ENCODE assay signal across 27 cellular contexts in genomic region chr2:121664086-121664485, GRCh38. TPM values are rescaled to one million over a fixed set of nuclear protein-coding genes. Genes with fewer than 3 reads are reported as not detected.
DNase-seq lines count a peak whose midpoint lies in the region; ATAC-seq, FAIRE-seq and TF ChIP-seq lines count a peak whose summit lies in the region.
"Had no signal": no experiment of that assay in that cellular context is flagged by ENCODE, and none has a peak within 500 bp of the region (broad histone marks: within the 10 kb centered on the region; RNA-seq: fewer than 3 reads in every experiment).

No MANE protein-coding gene starts in this region.

- CTCF ChIA-PET in RWPE1 (lab: Yijun Ruan, JAX), result no interaction called here

- DNase-seq in A172 (ENCODE audit: low spot score), result peak; percentile 24
- peak; percentile 6 for DNase-seq in HCEC 1CT
- DNase-seq in RWPE1 (ENCODE audit: low spot score), result peak; percentile 70
- DNase-seq in foreskin fibroblast, result peak; percentile 15 to 47
- no peak for DNase-seq in SJCRH30
- no peak for DNase-seq in SK-N-DZ (ENCODE audit: low spot score)
- no peak for DNase-seq in frontal cortex (ENCODE audit: low spot score in 2 of 2)
- DNase-seq: activated CD4-positive, alpha-beta T cell treated with anti-CD3 and anti-CD28 coated beads for 36 hours; activated CD8-positive, alpha-beta memory T cell treated with anti-CD3 and anti-CD28 coated beads for 24 hours; activated effector memory CD4-positive, alpha-beta T cell treated with Interleukin-2 at 50 U/mL for 16 hours; activated naive CD8-positive, alpha-beta T cell treated with anti-CD3 and anti-CD28 coated beads, Interleukin-2, amount 10 ng/mL, durations not matched to agents 7 days and 5 days; cerebellar nuclear complex; DMS79; dorsolateral prefrontal cortex; H7; heart left ventricle; NCI-H1092 treated with DMSO at 0.1 percent for 48 hours; NCI-H187; NCI-H2171; NCI-H510A treated with DMSO at 0.1 percent for 48 hours; ovary; stimulated activated CD4-positive, alpha-beta T cell treated with anti-CD3 and anti-CD28 coated beads, Interleukin-2, amount 100 ng/mL, for 48 hours; trophoblast cell had no signal

- H3K27ac ChIP-seq in RWPE1, result no peak overlapping the region
- H3K27ac ChIP-seq in SJCRH30, result no peak overlapping the region
- H3K27ac ChIP-seq: BLaER1, dorsolateral prefrontal cortex, KMS-11, ovary, SJSA1 had no signal

- no peaks in the 10 kb centered on the region for H3K36me3 ChIP-seq in SJCRH30
- H3K36me3 ChIP-seq: ovary had no signal

- H3K4me1 ChIP-seq in SJCRH30, result peaks cover 7% of the 10 kb centered on the region; the same call in 1 of the 2 replicates
- H3K4me1 ChIP-seq: BLaER1 had no signal

- no peaks in the 10 kb centered on the region for H3K27me3 ChIP-seq in SJCRH30
- H3K27me3 ChIP-seq: BLaER1, dorsolateral prefrontal cortex, heart left ventricle, ovary, SJSA1 had no signal

- H3K4me3 ChIP-seq in foreskin fibroblast (ENCODE audit: low read depth in 1 of 2, low read length in 2 of 2), result no peak overlapping the region
- H3K4me3 ChIP-seq in SJCRH30, result no peak overlapping the region
- H3K4me3 ChIP-seq: BLaER1, dorsolateral prefrontal cortex, heart left ventricle, ovary, SJSA1 had no signal

- no peak for TF ChIP-seq CTCF in RWPE1 (conservative IDR thresholded peaks at IDR 0.05; ENCODE audit: low read depth)
- no peak for TF ChIP-seq CTCF in foreskin fibroblast (IDR thresholded peaks at IDR 0.05; ENCODE audit: low read depth, low read length)

- no peak for ATAC-seq in HG03469 (IDR thresholded peaks at IDR 0.05; ENCODE audit: unreplicated experiment)
- ATAC-seq: activated CD4-positive, alpha-beta T cell treated with anti-CD3 and anti-CD28 coated beads for 36 hours had no signal

- no peak for FAIRE-seq in frontal cortex (lab: Jason Lieb, UNC)

- POLR2A ChIA-PET in RWPE1 (lab: Yijun Ruan, JAX; ENCODE audit: low non-redundant PET), result no interaction called here

- H3K9me3 ChIP-seq in SJCRH30 (replicated peaks), result no peaks in the 10 kb centered on the region
- H3K9me3 ChIP-seq: heart left ventricle, ovary, SJSA1 had no signal

RNA-seq across cellular contexts. Expression of gene CLASP1, which starts 14.8 kb away (rescaled TPM):
- 36.6 and 40.6 TPM in 2 replicates for total RNA-seq in A172 (2014; rRNA removed; shearing (Covaris generic))
- 53.0 and 53.8 TPM in 2 replicates for total RNA-seq in SJCRH30 (2014; rRNA removed; shearing (Covaris generic))
- 21.5 and 25.2 TPM in 2 replicates for polyA plus RNA-seq in SK-N-DZ (2014; cell fraction: cytosol; rRNA removed)
- polyA plus RNA-seq in SK-N-DZ (2014; cell fraction: nucleus; rRNA removed), result 28.2 and 37.6 TPM in 2 replicates
- total RNA-seq in frontal cortex, result 129 TPM

Comparison
In these comparisons a context has a peak if more than half of its experiments do, and no peak if none do; other contexts are left out.
1. DNase-seq: peak in A172 (single experiment), HCEC 1CT (single experiment), RWPE1 (single experiment) and foreskin fibroblast (2 of 2); none in SJCRH30 (0 of 2), SK-N-DZ (single experiment) and frontal cortex (0 of 2).